8 cellular contexts compared by ENCODE assay signal in genomic region chr17:7132511-7133094, GRCh38. TPM values are rescaled to one million over a fixed set of nuclear protein-coding genes. Genes with fewer than 3 reads are reported as not detected.
A peak's percentile ranks its signal among the peaks of the same experiment; 100 is the strongest.
DNase-seq lines count a peak whose midpoint lies in the region; ATAC-seq and TF ChIP-seq lines count a peak whose summit lies in the region.

No MANE protein-coding gene starts in this region.

- peak; percentile 67 for ATAC-seq in GM21786 (IDR thresholded peaks at IDR 0.05; ENCODE audit: unreplicated experiment)
- ATAC-seq in central memory CD8-positive, alpha-beta T cell (replicated peaks; ENCODE audit: extremely low read depth, poor library complexity, severe bottlenecking): peak; percentile 96

- no peaks in the 10 kb centered on the region for H3K9me3 ChIP-seq in Karpas-422 (ENCODE audit: low read length)

- no peak overlapping the region for H2AFZ ChIP-seq in Karpas-422 (ENCODE audit: low read length)

- no peak for TF ChIP-seq POLR2A in lower leg skin (IDR thresholded peaks at IDR 0.05)

- H3K27ac Mint-ChIP-seq in central memory CD8-positive, alpha-beta T cell (ENCODE audit: low read depth): peak overlapping the region; percentile 86
- H3K27ac Mint-ChIP-seq in progenitor cell of endocrine pancreas: peak overlapping the region; percentile 29

- H3K4me1 Mint-ChIP-seq in central memory CD8-positive, alpha-beta T cell: peaks cover 11% of the 10 kb centered on the region
- peaks cover 22% of the 10 kb centered on the region for H3K4me1 Mint-ChIP-seq in progenitor cell of endocrine pancreas (ENCODE audit: low read depth)

- H3K9me3 Mint-ChIP-seq in central memory CD8-positive, alpha-beta T cell: no peaks in the 10 kb centered on the region
- no peaks in the 10 kb centered on the region for H3K9me3 Mint-ChIP-seq in progenitor cell of endocrine pancreas (ENCODE audit: low read depth)

- no peaks in the 10 kb centered on the region for H3K27me3 ChIP-seq in Karpas-422 (ENCODE audit: low read length)

- intact Hi-C loops in lower leg skin (cut with DNase I; ENCODE audit: low total_unique reads): loop anchor here (5.0 kb wide), 1 partner anchor 80 kb away; no protein-coding TSS in a partner anchor

- H3K4me3 Mint-ChIP-seq in central memory CD8-positive, alpha-beta T cell: no peak overlapping the region
- no peak overlapping the region for H3K4me3 Mint-ChIP-seq in progenitor cell of endocrine pancreas (ENCODE audit: low read depth)

- no peak overlapping the region for H3K9ac ChIP-seq in Karpas-422 (ENCODE audit: low read length)

- peaks cover 22% of the 10 kb centered on the region for H3K27me3 Mint-ChIP-seq in central memory CD8-positive, alpha-beta T cell
- H3K27me3 Mint-ChIP-seq in progenitor cell of endocrine pancreas: peaks cover 2% of the 10 kb centered on the region

- H3K4me1 ChIP-seq in Karpas-422 (ENCODE audit: low read length): no peaks in the 10 kb centered on the region

- DNase-seq in CD1c-positive myeloid dendritic cell (ENCODE audit: extremely low spot score) (peak; percentile 94), T-helper 1 cell (peak; percentile 29 to 76 (median 49)), progenitor cell of endocrine pancreas (ENCODE audit: low spot score, unreplicated experiment) (no peak), lower leg skin (ENCODE audit: low spot score in 2 of 2) (no peak), NCI-H510A treated with DMSO at 0.1 percent for 48 hours (lab: John Stamatoyannopoulos, UW) (no peak), Karpas-422 (no peak)
- peak in 1 of 2 donors; percentile 52 for DNase-seq in central memory CD8-positive, alpha-beta T cell (ENCODE audit: low spot score in 2 of 2)

- H4K20me1 ChIP-seq in Karpas-422 (ENCODE audit: insufficient read depth, low read depth, low read length): no peaks in the 10 kb centered on the region

- no peak overlapping the region for H3K27ac ChIP-seq in Karpas-422 (ENCODE audit: low read length)

- H3K4me2 ChIP-seq in Karpas-422 (ENCODE audit: low read depth, low read length, poor library complexity, severe bottlenecking): no peak overlapping the region

- no peaks in the 10 kb centered on the region for H3K9me2 ChIP-seq in Karpas-422 (replicated peaks; ENCODE audit: insufficient read depth, low read length)

- TF ChIP-seq CTCF in progenitor cell of endocrine pancreas (IDR thresholded peaks at IDR 0.05; ENCODE audit: unreplicated experiment) (no peak), lower leg skin (IDR thresholded peaks at IDR 0.05) (no peak)

- WGBS in lower leg skin, 2 donors: 26 to 30% methylated on average over 7 of the region's 7 CpGs

- H3K36me3 ChIP-seq in Karpas-422 (ENCODE audit: insufficient read depth, low read length): no peaks in the 10 kb centered on the region

- H3K36me3 Mint-ChIP-seq in central memory CD8-positive, alpha-beta T cell (ENCODE audit: insufficient read depth): peaks cover 5% of the 10 kb centered on the region
- H3K36me3 Mint-ChIP-seq in progenitor cell of endocrine pancreas (ENCODE audit: insufficient read depth): no peaks in the 10 kb centered on the region

- H3K4me3 ChIP-seq in lower leg skin (ENCODE audit: low read depth, poor library complexity, severe bottlenecking) (no peak overlapping the region), Karpas-422 (ENCODE audit: low read length) (no peak overlapping the region)

- H3K79me2 ChIP-seq in Karpas-422 (ENCODE audit: low read length): no peaks in the 10 kb centered on the region

RNA-seq across cellular contexts. Expression of gene ASGR2, which starts 18.0 kb away (rescaled TPM):
- total RNA-seq in progenitor cell of endocrine pancreas (2.7 and 3.0 TPM in 2 replicates), lower leg skin (10 to 100 TPM in 1 of 4 donors, 1 to 10 TPM in 3; 6.7 to 10.1 (median 8.7) TPM)
- not detected in 2 replicates for total RNA-seq in Karpas-422 (2014; rRNA removed; shearing (Covaris generic); ENCODE audit: low replicate concordance)

RNA-seq across cellular contexts. Expression of gene ASGR1, which starts 46.6 kb away (rescaled TPM):
- total RNA-seq in progenitor cell of endocrine pancreas (10.6 and 11.1 TPM in 2 replicates), lower leg skin (1 to 10 TPM; 1.3 to 6.6 (median 4.2) TPM)
- 1.2 TPM in 1 of 2 replicates, not detected in the other for total RNA-seq in Karpas-422 (2014; rRNA removed; shearing (Covaris generic); ENCODE audit: low replicate concordance)

RNA-seq across cellular contexts. Expression of gene CLEC10A, which starts 52.6 kb away (rescaled TPM):
- not detected in 2 replicates for total RNA-seq in progenitor cell of endocrine pancreas
- total RNA-seq in lower leg skin: 1 to 10 TPM in 2 of 4 donors, under 1 TPM in 2; 0.46 to 5.4 (median 1.9) TPM
- not detected in 2 replicates for total RNA-seq in Karpas-422 (2014; rRNA removed; shearing (Covaris generic); ENCODE audit: low replicate concordance)

Comparison
In these comparisons a context has a peak if more than half of its experiments do, and no peak if none do; other contexts are left out.
1. DNase-seq: peak in CD1c-positive myeloid dendritic cell (single experiment) and T-helper 1 cell (5 of 5); none in progenitor cell of endocrine pancreas (single experiment), lower leg skin (0 of 2), NCI-H510A treated with DMSO at 0.1 percent for 48 hours (single experiment) and Karpas-422 (single experiment).